In genomic region chr5:83220331-83220730, GRCh38 we compare ENCODE assay signal across 1 cellular context.
TF ChIP-seq lines count a peak whose summit lies in the region.

No MANE protein-coding gene starts in this region.

TF ChIP-seq in GM23338, 12 proteins besides CTCF, POLR2A, EP300 and RAD21 (continued from another document):
- no peak for TF ChIP-seq REST (IDR thresholded peaks at IDR 0.05; ENCODE audit: unreplicated experiment)
